10 cellular contexts compared by ENCODE assay signal in genomic region chr3:16510620-16511319, GRCh38. TPM values are rescaled to one million over a fixed set of nuclear protein-coding genes. Genes with fewer than 3 reads are reported as not detected.
DNase-seq lines count a peak whose midpoint lies in the region; ATAC-seq, FAIRE-seq and TF ChIP-seq lines count a peak whose summit lies in the region.
"Had no signal": no experiment of that assay in that cellular context is flagged by ENCODE, and none has a peak within 500 bp of the region (broad histone marks: within the 10 kb centered on the region; RNA-seq: fewer than 3 reads in every experiment).

No MANE protein-coding gene starts in this region.

- POLR2A ChIA-PET in activated CD4-positive, alpha-beta T cell treated with anti-CD3 and anti-CD28 coated beads for 36 hours (lab: Charles Lee), result interaction anchor here (0.9 to 3.0 kb wide), 5 partner anchors 8 to 246 kb away, joined by 4 to 28 read pairs (median 5); partner anchors contain the start of genes DPH3 and OXNAD1

- no peaks in the 10 kb centered on the region for H3K27me3 Mint-ChIP-seq in activated CD4-positive, alpha-beta T cell treated with anti-CD3 and anti-CD28 coated beads for 36 hours
- no peaks in the 10 kb centered on the region for H3K27me3 Mint-ChIP-seq in chondrocyte (ENCODE audit: low read depth)

- intact Hi-C loops in activated CD4-positive, alpha-beta T cell treated with anti-CD3 and anti-CD28 coated beads for 36 hours (cut with DNase I, micrococcal nuclease), result loop anchor here (1.0 to 5.0 kb wide), 8 partner anchors 27 to 1148 kb away; partner anchors contain the start of genes BTD (in 1 of the 2) and HACL1 (in 1 of the 2)

- no peaks in the 10 kb centered on the region for H3K9me3 Mint-ChIP-seq in activated CD4-positive, alpha-beta T cell treated with anti-CD3 and anti-CD28 coated beads for 36 hours (ENCODE audit: low read depth)
- H3K9me3 Mint-ChIP-seq in chondrocyte (ENCODE audit: low read depth), result no peaks in the 10 kb centered on the region
- no peaks in the 10 kb centered on the region for H3K9me3 Mint-ChIP-seq in stimulated activated effector memory CD8-positive, alpha-beta T cell treated with anti-CD3 and anti-CD28 coated beads, Interleukin-12 subunit alpha, Interleukin-12 subunit beta, amount 100 ng/mL, for 72 hours

- H3K4me1 Mint-ChIP-seq in activated CD4-positive, alpha-beta T cell treated with anti-CD3 and anti-CD28 coated beads for 36 hours, result peaks cover 72% of the 10 kb centered on the region
- H3K4me1 Mint-ChIP-seq in chondrocyte (ENCODE audit: low read depth), result peaks cover 46% of the 10 kb centered on the region
- peaks cover 79% of the 10 kb centered on the region for H3K4me1 Mint-ChIP-seq in stimulated activated effector memory CD8-positive, alpha-beta T cell treated with anti-CD3 and anti-CD28 coated beads, Interleukin-12 subunit alpha, Interleukin-12 subunit beta, amount 100 ng/mL, for 72 hours

- peak overlapping the region; percentile 99 for H3K4me3 Mint-ChIP-seq in activated CD4-positive, alpha-beta T cell treated with anti-CD3 and anti-CD28 coated beads for 36 hours
- no peak overlapping the region for H3K4me3 Mint-ChIP-seq in chondrocyte (ENCODE audit: unreplicated experiment)
- H3K4me3 Mint-ChIP-seq in stimulated activated effector memory CD8-positive, alpha-beta T cell treated with anti-CD3 and anti-CD28 coated beads, Interleukin-12 subunit alpha, Interleukin-12 subunit beta, amount 100 ng/mL, for 72 hours, result peak overlapping the region; percentile 97

- peaks cover 51% of the 10 kb centered on the region for H3K36me3 Mint-ChIP-seq in activated CD4-positive, alpha-beta T cell treated with anti-CD3 and anti-CD28 coated beads for 36 hours (ENCODE audit: low read depth)
- H3K36me3 Mint-ChIP-seq in chondrocyte (ENCODE audit: low read depth), result no peaks in the 10 kb centered on the region
- peaks cover 72% of the 10 kb centered on the region for H3K36me3 Mint-ChIP-seq in stimulated activated effector memory CD8-positive, alpha-beta T cell treated with anti-CD3 and anti-CD28 coated beads, Interleukin-12 subunit alpha, Interleukin-12 subunit beta, amount 100 ng/mL, for 72 hours

- DNase-seq in activated CD4-positive, alpha-beta T cell treated with anti-CD3 and anti-CD28 coated beads for 36 hours, result no peak
- DNase-seq in activated CD4-positive, alpha-beta T cell treated with anti-CD3 and anti-CD28 coated beads, Interleukin-2, amount 50 U/mL, for 48 hours, result no peak
- DNase-seq in chondrocyte (ENCODE audit: low spot score), result no peak
- DNase-seq in stimulated activated effector memory CD8-positive, alpha-beta T cell treated with anti-CD3 and anti-CD28 coated beads, Interleukin-12 subunit alpha, Interleukin-12 subunit beta, amount 100 ng/mL, for 72 hours (ENCODE audit: low spot score in 2 of 2), result no peak
- DNase-seq in RCC 7860 (ENCODE audit: low spot score), result no peak
- DNase-seq in DMS153 (lab: John Stamatoyannopoulos, UW), result no peak
- DNase-seq: activated CD8-positive, alpha-beta memory T cell treated with anti-CD3 and anti-CD28 coated beads, Interleukin-2, amount 50 U/mL, for 4 hours had no signal

- CTCF ChIA-PET in activated CD4-positive, alpha-beta T cell treated with anti-CD3 and anti-CD28 coated beads for 36 hours (lab: Charles Lee), result interaction anchor here (1.2 to 1.9 kb wide), 5 partner anchors 10 to 116 kb away, joined by 4 to 8 read pairs (median 5); no protein-coding TSS in a partner anchor

- peak overlapping the region; percentile 88 for H3K27ac Mint-ChIP-seq in activated CD4-positive, alpha-beta T cell treated with anti-CD3 and anti-CD28 coated beads for 36 hours
- H3K27ac Mint-ChIP-seq in chondrocyte (ENCODE audit: unreplicated experiment), result peak overlapping the region; percentile 84
- H3K27ac Mint-ChIP-seq in stimulated activated effector memory CD8-positive, alpha-beta T cell treated with anti-CD3 and anti-CD28 coated beads, Interleukin-12 subunit alpha, Interleukin-12 subunit beta, amount 100 ng/mL, for 72 hours, result peak overlapping the region; percentile 97

- FAIRE-seq in RCC 7860 (lab: Jason Lieb, UNC), result no peak
- FAIRE-seq: A549 had no signal

- no peak for TF ChIP-seq CTCF in chondrocyte (IDR thresholded peaks at IDR 0.05)

- ATAC-seq in activated CD4-positive, alpha-beta T cell treated with anti-CD3 and anti-CD28 coated beads for 36 hours, result no peak
- ATAC-seq in HG03159 (IDR thresholded peaks at IDR 0.05; ENCODE audit: unreplicated experiment) (peak; percentile 18), HG03457 (IDR thresholded peaks at IDR 0.05; ENCODE audit: unreplicated experiment) (no peak)
- no peak for ATAC-seq in stimulated activated effector memory CD8-positive, alpha-beta T cell treated with anti-CD3 and anti-CD28 coated beads, Interleukin-12 subunit alpha, Interleukin-12 subunit beta, amount 100 ng/mL, for 72 hours
- ATAC-seq: A549 had no signal

RNA-seq across cellular contexts. Expression of gene RFTN1, which starts 2.7 kb away (rescaled TPM):
- 100 to 1,000 TPM; 101 to 113 TPM for total RNA-seq in activated CD4-positive, alpha-beta T cell treated with anti-CD3 and anti-CD28 coated beads for 36 hours
- total RNA-seq in chondrocyte, result 53.3 to 54.9 TPM (median 53.4 TPM) in 3 replicates
